8 cellular contexts compared by ENCODE assay signal in genomic region chr19:32224371-32225244, GRCh38.
DNase-seq lines count a peak whose midpoint lies in the region; ATAC-seq and TF ChIP-seq lines count a peak whose summit lies in the region.

No MANE protein-coding gene starts in this region.

- H3K4me3 ChIP-seq in adipocyte (ENCODE audit: low read length), result peak overlapping the region; percentile 67
- peak overlapping the region in 3 of 4 donors; percentile 8 to 29 (median 23) for H3K4me3 ChIP-seq in sigmoid colon

- intact Hi-C loops in sigmoid colon (cut with DNase I), result loop anchor here (2.0 to 5.0 kb wide), 5 partner anchors 182 to 1557 kb away; no protein-coding TSS in a partner anchor

- H3K36me3 ChIP-seq in adipocyte (ENCODE audit: control insufficient read depth, insufficient read depth, low read length, severe bottlenecking), result no peaks in the 10 kb centered on the region
- no peaks in the 10 kb centered on the region for H3K36me3 ChIP-seq in sigmoid colon

- H3K27me3 ChIP-seq in adipocyte (replicated peaks; ENCODE audit: control insufficient read depth, insufficient read depth, low read length) (peaks cover 20% of the 10 kb centered on the region), sigmoid colon (peaks cover 0 to 5% (median 0%) of the 10 kb centered on the region in 3 donors)

- H3K4me1 ChIP-seq in adipocyte (ENCODE audit: control insufficient read depth, insufficient read depth, low read length), result no peaks in the 10 kb centered on the region
- peaks cover 0 to 7% (median 5%) of the 10 kb centered on the region in 4 donors for H3K4me1 ChIP-seq in sigmoid colon

- WGBS in sigmoid colon, 2 donors, result 6 to 7% methylated on average over 51 of the region's 51 CpGs

- ATAC-seq in HG03565 (IDR thresholded peaks at IDR 0.05; ENCODE audit: unreplicated experiment), result peak; percentile 53
- ATAC-seq in GM21381 (IDR thresholded peaks at IDR 0.05; ENCODE audit: unreplicated experiment), result no peak

- peak; percentile 18 for DNase-seq in NCI-H2171 treated with DMSO at 0.1 percent for 48 hours (lab: John Stamatoyannopoulos, UW)
- no peak for DNase-seq in NCI-H2171 (lab: John Stamatoyannopoulos, UW)
- DNase-seq in T follicular helper cell (ENCODE audit: low read depth), result peak; percentile 14
- peak; percentile 69 for DNase-seq in adipocyte (ENCODE audit: low read depth)
- DNase-seq in hepatic stellate cell (ENCODE audit: low spot score), result peak; percentile 69
- no peak for DNase-seq in sigmoid colon

- no peak overlapping the region for H3K27ac ChIP-seq in sigmoid colon

- peak; percentile 78 to 100 (median 92) for TF ChIP-seq CTCF in sigmoid colon (IDR thresholded peaks at IDR 0.05)

- no peaks in the 10 kb centered on the region for H3K9me3 ChIP-seq in adipocyte (ENCODE audit: control insufficient read depth, low read length)
- H3K9me3 ChIP-seq in sigmoid colon, result no peaks in the 10 kb centered on the region

- peak overlapping the region; percentile 46 for H3K9ac ChIP-seq in adipocyte (ENCODE audit: low read length)

- TF ChIP-seq POLR2A in sigmoid colon (IDR thresholded peaks at IDR 0.05), result no peak

- no peak for TF ChIP-seq EP300 in sigmoid colon (IDR thresholded peaks at IDR 0.05)

Comparison
In these comparisons a context has a peak if more than half of its experiments do, and no peak if none do; other contexts are left out.
1. DNase-seq: peak in NCI-H2171 treated with DMSO at 0.1 percent for 48 hours (single experiment), T follicular helper cell (single experiment), adipocyte (single experiment) and hepatic stellate cell (single experiment); none in NCI-H2171 (single experiment) and sigmoid colon (single experiment).